11 cellular contexts compared by ENCODE assay signal in the genomic region with DNA sequence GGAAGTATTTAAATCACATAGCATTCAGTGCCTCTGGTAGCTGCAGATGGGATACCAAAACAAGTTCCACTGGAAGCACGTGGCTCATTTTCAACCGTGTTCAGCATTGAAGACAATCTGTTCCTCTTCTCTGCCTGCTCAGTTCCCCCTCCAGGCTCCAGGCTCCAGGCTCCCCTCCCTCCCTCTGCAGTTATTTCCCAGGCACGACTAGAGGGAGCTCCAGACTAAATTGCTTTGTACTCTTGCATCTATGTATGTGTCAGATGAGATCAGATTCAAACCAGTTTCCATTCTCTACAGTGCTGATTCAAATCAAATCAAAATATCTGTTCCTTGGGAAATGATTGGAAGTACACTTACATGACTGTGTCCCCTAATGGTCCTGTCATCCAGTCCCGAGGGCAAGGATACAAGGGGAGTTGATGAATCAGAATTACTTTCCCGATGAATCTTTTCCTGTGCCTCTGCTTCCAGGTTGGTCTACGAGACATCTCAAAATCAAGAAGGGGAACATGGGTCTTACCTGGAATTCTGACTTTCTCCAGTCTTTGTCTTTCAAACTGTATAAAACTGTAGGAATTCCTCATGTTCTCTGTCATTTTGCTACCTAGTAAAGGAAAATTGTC.
A peak's percentile ranks its signal among the peaks of the same experiment; 100 is the strongest.
DNase-seq lines count a peak whose midpoint lies in the region; ATAC-seq and TF ChIP-seq lines count a peak whose summit lies in the region.
"Had no signal": no experiment of that assay in that cellular context is flagged by ENCODE, and none has a peak within 500 bp of the region (broad histone marks: within the 10 kb centered on the region; RNA-seq: fewer than 3 reads in every experiment).

No MANE protein-coding gene starts in this region.

- H3K27me3 ChIP-seq in dorsolateral prefrontal cortex, result no peaks in the 10 kb centered on the region
- H3K27me3 ChIP-seq: esophagus muscularis mucosa had no signal

- H3K27ac ChIP-seq in dorsolateral prefrontal cortex, result peak overlapping the region in 31 of 59 donors; percentile 2 to 82 (median 40)
- H3K27ac ChIP-seq: esophagus muscularis mucosa, parathyroid adenoma had no signal

- CTCF ChIA-PET in HEK293T (lab: Yijun Ruan, JAX), result no interaction called here

- ATAC-seq in GM18909 (IDR thresholded peaks at IDR 0.05; ENCODE audit: poor library complexity, unreplicated experiment) (no peak), GM21717 (IDR thresholded peaks at IDR 0.05; ENCODE audit: unreplicated experiment) (no peak), HG02840 (IDR thresholded peaks at IDR 0.05; ENCODE audit: low FRiP score, unreplicated experiment) (no peak)

- intact Hi-C loops in dorsolateral prefrontal cortex (cut with DNase I), result loop anchor here in 1 of 2 donors (5.0 kb wide), 1 partner anchor 999 kb away; no protein-coding TSS in a partner anchor

- peak overlapping the region in 29 of 59 donors; percentile 4 to 49 (median 25) for H3K4me3 ChIP-seq in dorsolateral prefrontal cortex
- H3K4me3 ChIP-seq: esophagus muscularis mucosa had no signal

- DNase-seq in GM20000 (ENCODE audit: low spot score), result peak; percentile 10
- DNase-seq in NOMO-1 treated with dmso at 0.1 percent for 144 hours (lab: John Stamatoyannopoulos, UW; ENCODE audit: unreplicated experiment), result peak; percentile 28
- peak in 9 of 10 donors; percentile 11 to 77 (median 60) for DNase-seq in dorsolateral prefrontal cortex
- DNase-seq in occipital lobe (lab: John Stamatoyannopoulos, UW), result peak; percentile 42
- DNase-seq in HEK293T (ENCODE audit: extremely low spot score), result no peak
- DNase-seq: NCI-H1930 had no signal

- TF ChIP-seq CTCF in GM20000 (IDR thresholded peaks at IDR 0.05; ENCODE audit: extremely low read depth, missing control alignments) (no peak), dorsolateral prefrontal cortex (IDR thresholded peaks at IDR 0.05 in 54 of 56, conservative IDR thresholded peaks at IDR 0.05 in 2 of 56; ENCODE audit: low read depth in 1 of 56, partially characterized antibody in 56 of 56) (peak in 46 of 56 donors; percentile 13 to 60 (median 40))

- POLR2A ChIA-PET in HEK293T (lab: Yijun Ruan, JAX), result no interaction called here

TF ChIP-seq in HEK293T, 16 proteins besides CTCF, POLR2A, EP300 and RAD21:
- TF ChIP-seq SUZ12 (IDR thresholded peaks at IDR 0.05) (no peak), NFRKB (IDR thresholded peaks at IDR 0.05) (no peak), ZNF384 (IDR thresholded peaks at IDR 0.05) (no peak), ELF4 (IDR thresholded peaks at IDR 0.05) (no peak), SP1 (IDR thresholded peaks at IDR 0.05) (no peak), CTBP1 (IDR thresholded peaks at IDR 0.05; ENCODE audit: borderline replicate concordance) (no peak), LEF1 (IDR thresholded peaks at IDR 0.05; ENCODE audit: borderline replicate concordance) (no peak), ARNT (IDR thresholded peaks at IDR 0.05) (no peak), HDGF (IDR thresholded peaks at IDR 0.05; ENCODE audit: borderline replicate concordance) (no peak), FOXM1 (IDR thresholded peaks at IDR 0.05; ENCODE audit: borderline replicate concordance) (no peak), L3MBTL2 (conservative IDR thresholded peaks at IDR 0.05) (no peak), TARDBP (IDR thresholded peaks at IDR 0.05) (no peak), FOXA1 (IDR thresholded peaks at IDR 0.05) (no peak), FOXK2 (IDR thresholded peaks at IDR 0.05) (no peak), BHLHE40 (IDR thresholded peaks at IDR 0.05; ENCODE audit: borderline replicate concordance) (no peak)
- TF ChIP-seq, protein P1, sequence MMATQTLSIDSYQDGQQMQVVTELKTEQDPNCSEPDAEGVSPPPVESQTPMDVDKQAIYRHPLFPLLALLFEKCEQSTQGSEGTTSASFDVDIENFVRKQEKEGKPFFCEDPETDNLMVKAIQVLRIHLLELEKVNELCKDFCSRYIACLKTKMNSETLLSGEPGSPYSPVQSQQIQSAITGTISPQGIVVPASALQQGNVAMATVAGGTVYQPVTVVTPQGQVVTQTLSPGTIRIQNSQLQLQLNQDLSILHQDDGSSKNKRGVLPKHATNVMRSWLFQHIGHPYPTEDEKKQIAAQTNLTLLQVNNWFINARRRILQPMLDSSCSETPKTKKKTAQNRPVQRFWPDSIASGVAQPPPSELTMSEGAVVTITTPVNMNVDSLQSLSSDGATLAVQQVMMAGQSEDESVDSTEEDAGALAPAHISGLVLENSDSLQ (IDR thresholded peaks at IDR 0.05), result no peak
